In the genomic region with DNA sequence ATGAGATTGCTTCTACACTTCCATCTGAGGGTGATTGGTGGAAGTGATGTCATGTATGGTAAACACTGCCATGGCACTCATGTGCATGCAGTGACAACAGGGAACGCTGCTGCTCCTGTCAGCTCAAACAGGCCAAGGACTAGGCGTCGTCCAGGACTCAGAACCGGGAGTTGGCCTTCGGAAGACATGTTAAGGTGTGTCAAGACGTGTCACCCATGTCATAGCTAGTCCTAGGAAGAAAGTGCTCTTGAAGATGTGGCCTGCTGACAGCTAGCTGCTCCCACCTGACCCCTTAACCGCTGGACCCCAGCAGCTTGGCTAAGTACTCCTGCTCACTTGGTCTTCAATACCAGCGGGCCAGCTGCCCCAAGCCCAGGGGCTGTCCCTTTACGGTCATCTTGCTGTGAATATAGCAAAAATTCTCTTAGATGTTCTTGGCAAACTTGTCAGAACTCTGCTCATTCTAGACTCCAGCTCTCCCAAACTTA, we compare ENCODE assay signal across 15 cellular contexts. TPM values are rescaled to one million over a fixed set of nuclear protein-coding genes. Genes with fewer than 3 reads are reported as not detected.
"Had no signal": no experiment of that assay in that cellular context is flagged by ENCODE, and none has a peak within 500 bp of the region (broad histone marks: within the 10 kb centered on the region; RNA-seq: fewer than 3 reads in every experiment).

No MANE protein-coding gene starts in this region.

- H3K4me1 Mint-ChIP-seq: activated CD8-positive, alpha-beta memory T cell treated with anti-CD3 and anti-CD28 coated beads, Interleukin-2, amount 10 ng/mL, durations not matched to agents 7 days and 5 days; stimulated activated naive B cell treated with anti-CD40 and anti-IgM and Interleukin-4, amounts not matched to agents 10 μg/mL and 1 μg/mL and 100 μg/mL, for 72 hours had no signal

- H3K9me3 ChIP-seq: breast epithelium, ovary, suprapubic skin had no signal

- H3K27ac ChIP-seq: ovary, suprapubic skin had no signal

- H3K9me3 Mint-ChIP-seq: activated T-cell treated with anti-CD3 and anti-CD28 coated beads, Interleukin-2, amount 50 U/mL, for 24 hours; stimulated activated naive B cell treated with anti-CD40 and anti-IgM and Interleukin-4, amounts not matched to agents 10 μg/mL and 1 μg/mL and 100 μg/mL, for 72 hours had no signal

- H3K4me3 ChIP-seq: breast epithelium, ovary, suprapubic skin had no signal

- ATAC-seq: activated CD8-positive, alpha-beta memory T cell treated with anti-CD3 and anti-CD28 coated beads, Interleukin-2, amount 10 ng/mL, durations not matched to agents 7 days and 5 days; stimulated activated naive B cell treated with anti-CD40 and anti-IgM and Interleukin-4, amounts not matched to agents 10 μg/mL and 1 μg/mL and 100 μg/mL, for 72 hours had no signal

- H3K27me3 ChIP-seq: breast epithelium, ovary, suprapubic skin had no signal

- H3K27me3 Mint-ChIP-seq: activated T-cell treated with anti-CD3 and anti-CD28 coated beads, Interleukin-2, amount 50 U/mL, for 24 hours; stimulated activated naive B cell treated with anti-CD40 and anti-IgM and Interleukin-4, amounts not matched to agents 10 μg/mL and 1 μg/mL and 100 μg/mL, for 72 hours had no signal

- H3K4me3 Mint-ChIP-seq: activated CD8-positive, alpha-beta memory T cell treated with anti-CD3 and anti-CD28 coated beads, Interleukin-2, amount 10 ng/mL, durations not matched to agents 7 days and 5 days; activated naive CD8-positive, alpha-beta T cell; activated T-cell treated with anti-CD3 and anti-CD28 coated beads, Interleukin-2, amount 50 U/mL, for 24 hours; stimulated activated naive B cell treated with anti-CD40 and anti-IgM and Interleukin-4, amounts not matched to agents 10 μg/mL and 1 μg/mL and 100 μg/mL, for 72 hours had no signal

- H3K36me3 ChIP-seq: breast epithelium, ovary, suprapubic skin had no signal

- H3K4me1 ChIP-seq: breast epithelium, suprapubic skin had no signal

- H3K27ac Mint-ChIP-seq: activated CD8-positive, alpha-beta memory T cell treated with anti-CD3 and anti-CD28 coated beads, Interleukin-2, amount 10 ng/mL, durations not matched to agents 7 days and 5 days; activated naive CD8-positive, alpha-beta T cell; activated T-cell treated with anti-CD3 and anti-CD28 coated beads, Interleukin-2, amount 50 U/mL, for 24 hours; stimulated activated naive B cell treated with anti-CD40 and anti-IgM and Interleukin-4, amounts not matched to agents 10 μg/mL and 1 μg/mL and 100 μg/mL, for 72 hours had no signal

- DNase-seq: activated CD4-positive, alpha-beta T cell treated with anti-CD3 and anti-CD28 coated beads for 1 hour; activated CD4-positive, alpha-beta T cell treated with anti-CD3 and anti-CD28 coated beads, Interleukin-2, amount 50 U/mL, for 48 hours; activated CD8-positive, alpha-beta memory T cell treated with anti-CD3 and anti-CD28 coated beads, Interleukin-2, amount 10 ng/mL, durations not matched to agents 7 days and 5 days; activated effector memory CD4-positive, alpha-beta T cell treated with anti-CD3 and anti-CD28 coated beads, Interleukin-2, amount 50 U/mL, for 16 hours; activated T-cell treated with anti-CD3 and anti-CD28 coated beads, Interleukin-2, amount 50 U/mL, for 24 hours; ovary; retina; stimulated activated CD4-positive, alpha-beta T cell treated with anti-CD3 and anti-CD28 coated beads, Interleukin-1b, Interleukin-23, amount 100 ng/mL, for 48 hours; stimulated activated naive B cell treated with anti-CD40 and anti-IgM and Interleukin-4, amounts not matched to agents 10 μg/mL and 1 μg/mL and 100 μg/mL, for 72 hours; T-helper 9 cell had no signal

- H3K36me3 Mint-ChIP-seq: activated CD8-positive, alpha-beta memory T cell treated with anti-CD3 and anti-CD28 coated beads, Interleukin-2, amount 10 ng/mL, durations not matched to agents 7 days and 5 days; activated naive CD8-positive, alpha-beta T cell; stimulated activated naive B cell treated with anti-CD40 and anti-IgM and Interleukin-4, amounts not matched to agents 10 μg/mL and 1 μg/mL and 100 μg/mL, for 72 hours had no signal

RNA-seq across cellular contexts. Expression of gene NOSTRIN, which starts 6.3 kb away (rescaled TPM):
- total RNA-seq: activated CD8-positive, alpha-beta memory T cell treated with anti-CD3 and anti-CD28 coated beads, Interleukin-2, amount 10 ng/mL, durations not matched to agents 7 days and 5 days; SK-MEL-5 had no signal
- polyA plus RNA-seq: neural cell had no signal
